Comparison of ENCODE assay signal across 12 cellular contexts in the genomic region with DNA sequence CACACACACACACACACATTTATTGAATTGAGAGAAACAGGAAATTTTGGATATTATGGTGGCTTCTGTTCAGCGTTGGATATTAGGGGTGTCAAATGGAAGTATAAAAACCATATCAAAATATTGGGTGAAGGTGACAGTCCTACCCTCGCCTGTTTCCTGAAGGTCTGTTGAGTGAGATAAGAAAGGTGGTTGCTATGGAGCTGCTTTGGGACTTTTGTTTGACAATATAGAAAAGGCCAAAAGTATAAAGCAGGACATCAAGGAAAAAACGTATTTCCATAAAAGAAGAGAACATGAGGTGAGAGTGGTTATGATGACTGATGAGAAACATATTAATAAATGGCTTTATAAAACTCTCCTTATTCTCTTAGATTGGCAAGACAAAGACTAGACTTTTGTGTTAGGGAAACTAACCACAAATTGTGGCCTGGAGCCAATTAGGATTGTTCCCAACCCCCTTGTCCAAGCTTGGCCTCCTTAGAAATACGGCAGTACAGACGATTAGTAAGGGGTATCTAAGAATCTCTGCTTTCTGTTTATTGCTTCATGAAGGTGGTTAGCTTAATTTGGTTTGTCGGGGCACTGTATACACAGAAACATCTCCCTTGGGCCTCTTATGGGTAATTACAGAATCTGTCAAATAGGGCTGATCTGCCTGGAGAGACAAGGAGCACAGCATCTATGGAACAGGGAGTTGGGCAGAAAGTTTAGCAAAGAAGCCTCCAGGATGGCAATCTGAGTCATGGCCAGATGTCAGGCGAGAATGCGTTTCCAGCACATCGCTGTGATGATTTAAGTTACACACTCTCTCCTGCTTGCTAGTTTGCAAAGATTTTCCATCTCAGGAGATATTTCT.
DNase-seq lines count a peak whose midpoint lies in the region; TF ChIP-seq lines count a peak whose summit lies in the region.
"Had no signal": no experiment of that assay in that cellular context is flagged by ENCODE, and none has a peak within 500 bp of the region (broad histone marks: within the 10 kb centered on the region; RNA-seq: fewer than 3 reads in every experiment).

No MANE protein-coding gene starts in this region.

- CTCF ChIA-PET in PC-9 (lab: Charles Lee), result no interaction called here

- BruUV-seq in PC-9 (replicated peaks; lab: Mats Ljungman, UMichigan), result no TSS peak

- no peak overlapping the region for H3K4me2 ChIP-seq in PC-9

- H3K4me1 ChIP-seq in adipocyte (ENCODE audit: control insufficient read depth, insufficient read depth, low read length) (peaks cover 34% of the 10 kb centered on the region), PC-9 (replicated peaks; ENCODE audit: insufficient read depth) (0 out of 2 replicates have a peak, but pooled peaks cover 1% of the 10 kb centered on the region)

- H3K4me3 ChIP-seq in adipocyte (ENCODE audit: low read length) (peak overlapping the region; percentile 30), foreskin fibroblast (ENCODE audit: low read depth in 1 of 2, low read length in 2 of 2) (peak overlapping the region in 1 of 2 donors; percentile 1), skeletal muscle cell (ENCODE audit: low read depth, low read length) (peak overlapping the region; percentile 7), PC-9 (no peak overlapping the region)

- H4K20me1 ChIP-seq in PC-9 (ENCODE audit: insufficient read depth), result no peaks in the 10 kb centered on the region

- DNase-seq in GM03348 (ENCODE audit: low spot score), result peak; percentile 73
- DNase-seq in adipocyte (ENCODE audit: low read depth), result peak; percentile 75
- peak; percentile 71 to 87 for DNase-seq in foreskin fibroblast
- peak; percentile 88 for DNase-seq in skeletal muscle cell (ENCODE audit: low read depth)
- DNase-seq in HK-2 (ENCODE audit: unreplicated experiment), result no peak
- DNase-seq in activated effector memory CD4-positive, alpha-beta T cell treated with Interleukin-2 at 50 U/mL for 16 hours, result no peak
- no peak for DNase-seq in PC-9
- no peak for DNase-seq in activated gamma-delta T cell treated with Interleukin-2 at 50 U/mL for 16 hours
- DNase-seq: CD4-positive, alpha-beta T cell; NCI-H1694 treated with DMSO at 0.1 percent for 48 hours; SIG-M5; stimulated activated naive CD4-positive, alpha-beta T cell treated with Interleukin-2 at 50 U/mL for 16 hours had no signal

- peak overlapping the region; percentile 28 for H3K9ac ChIP-seq in adipocyte (ENCODE audit: low read length)

- H3K9me3 ChIP-seq in adipocyte (ENCODE audit: control insufficient read depth, low read length) (no peaks in the 10 kb centered on the region), PC-9 (ENCODE audit: insufficient read depth, low read depth) (no peaks in the 10 kb centered on the region)

- POLR2A ChIA-PET in PC-9 (lab: Charles Lee; ENCODE audit: unreplicated experiment), result no interaction called here

- H3K36me3 ChIP-seq in adipocyte (ENCODE audit: control insufficient read depth, insufficient read depth, low read length, severe bottlenecking) (no peaks in the 10 kb centered on the region), PC-9 (ENCODE audit: low read depth) (no peaks in the 10 kb centered on the region)

- intact Hi-C loops in PC-9 (cut with micrococcal nuclease; ENCODE audit: unreplicated experiment), result loop anchor here (1.0 to 10.0 kb wide), 4 partner anchors 15 to 297 kb away; no protein-coding TSS in a partner anchor

- H2AFZ ChIP-seq in PC-9, result no peak overlapping the region

- no peaks in the 10 kb centered on the region for H3F3A ChIP-seq in PC-9 (ENCODE audit: insufficient read depth, low read depth)

- H3K79me2 ChIP-seq in PC-9 (ENCODE audit: low read depth), result no peaks in the 10 kb centered on the region

- no peak overlapping the region for H3K27ac ChIP-seq in PC-9

- H3K27me3 ChIP-seq in adipocyte (replicated peaks; ENCODE audit: control insufficient read depth, insufficient read depth, low read length) (no peaks in the 10 kb centered on the region), PC-9 (ENCODE audit: insufficient read depth, low read depth) (no peaks in the 10 kb centered on the region)

- no peak for TF ChIP-seq CTCF in foreskin fibroblast (IDR thresholded peaks at IDR 0.05; ENCODE audit: low read depth, low read length)
- TF ChIP-seq CTCF in PC-9 (conservative IDR thresholded peaks at IDR 0.05), result no peak

- H3K9me2 ChIP-seq in PC-9 (ENCODE audit: insufficient read depth), result no peaks in the 10 kb centered on the region

Comparison
In these comparisons a context has a peak if more than half of its experiments do, and no peak if none do; other contexts are left out.
1. DNase-seq: peak in GM03348 (single experiment), adipocyte (single experiment), foreskin fibroblast (2 of 2) and skeletal muscle cell (single experiment); none in HK-2 (single experiment), activated effector memory CD4-positive, alpha-beta T cell treated with Interleukin-2 at 50 U/mL for 16 hours (single experiment), PC-9 (0 of 2) and activated gamma-delta T cell treated with Interleukin-2 at 50 U/mL for 16 hours (single experiment).